ENCODE assay signal across 8 cellular contexts in genomic region chr6:157981132-157981394, GRCh38. TPM values are rescaled to one million over a fixed set of nuclear protein-coding genes. Genes with fewer than 3 reads are reported as not detected.
DNase-seq lines count a peak whose midpoint lies in the region; ATAC-seq and TF ChIP-seq lines count a peak whose summit lies in the region.

No MANE protein-coding gene starts in this region.

- peak overlapping the region; percentile 81 for H3K4me3 ChIP-seq in CD8-positive, alpha-beta memory T cell (ENCODE audit: low read length)
- H3K4me3 ChIP-seq in HCT116 (replicated peaks in 1 of 2; ENCODE audit: low read depth in 1 of 2, low read length in 2 of 2) (peak overlapping the region; percentile 63 to 76), subcutaneous abdominal adipose tissue (ENCODE audit: low read depth in 1 of 5, low read length in 5 of 5) (peak overlapping the region in 4 of 5 donors; percentile 68 to 76 (median 69))

- peak overlapping the region; percentile 81 to 93 (median 90) for H3K4me3 Mint-ChIP-seq in CD8-positive, alpha-beta memory T cell
- H3K4me3 Mint-ChIP-seq in activated T-helper 1 cell treated with anti-CD3 and anti-CD28 coated beads, Interleukin-12 subunit alpha, Interleukin-12 subunit beta, Interleukin-2, Interleukin-4 antibody, amounts not matched to agents 30 ng/mL and 10 ng/mL and 1 ng/mL, durations not matched to agents 14 hours and 24 hours and 36 hours: peak overlapping the region; percentile 76

- H3K27me3 ChIP-seq in CD8-positive, alpha-beta memory T cell (ENCODE audit: insufficient read depth, low read length, poor library complexity, severe bottlenecking): no peaks in the 10 kb centered on the region
- H3K27me3 ChIP-seq in HCT116 (ENCODE audit: insufficient read depth, low read length) (no peaks in the 10 kb centered on the region), subcutaneous abdominal adipose tissue (ENCODE audit: control insufficient read depth in 5 of 5, insufficient read depth in 4 of 5, low read length in 5 of 5) (peaks cover 0 to 8% (median 3%) of the 10 kb centered on the region in 5 donors)

- peaks cover 0 to 5% (median 0%) of the 10 kb centered on the region in 3 donors for H3K36me3 Mint-ChIP-seq in CD8-positive, alpha-beta memory T cell
- H3K36me3 Mint-ChIP-seq in activated T-helper 1 cell treated with anti-CD3 and anti-CD28 coated beads, Interleukin-12 subunit alpha, Interleukin-12 subunit beta, Interleukin-2, Interleukin-4 antibody, amounts not matched to agents 30 ng/mL and 10 ng/mL and 1 ng/mL, durations not matched to agents 14 hours and 24 hours and 36 hours (ENCODE audit: low read depth): peaks cover 8% of the 10 kb centered on the region

- no peak for ATAC-seq in HCT116

- no peak for DNase-seq in CD8-positive, alpha-beta memory T cell
- DNase-seq in HCT116 (ENCODE audit: low read depth, low spot score): no peak
- DNase-seq in activated T-helper 1 cell treated with anti-CD3 and anti-CD28 coated beads, Interleukin-12 subunit alpha, Interleukin-12 subunit beta, Interleukin-2, Interleukin-4 antibody, amounts not matched to agents 30 ng/mL and 10 ng/mL and 1 ng/mL, durations not matched to agents 14 hours and 24 hours and 36 hours (ENCODE audit: low spot score): no peak
- peak; percentile 58 for DNase-seq in islet precursor cell
- no peak for DNase-seq in NCI-H446 (lab: John Stamatoyannopoulos, UW)
- no peak for DNase-seq in SKM-1 (lab: John Stamatoyannopoulos, UW; ENCODE audit: unreplicated experiment)
- DNase-seq in HT-29 (ENCODE audit: low spot score): no peak

- TF ChIP-seq POLR2A in HCT116 (IDR thresholded peaks at IDR 0.05; ENCODE audit: borderline replicate concordance, extremely low read depth, insufficient read depth, insufficient read length): no peak

- no peaks in the 10 kb centered on the region for H4K20me1 ChIP-seq in HCT116 (ENCODE audit: insufficient read depth)

- peak overlapping the region; percentile 76 for H3K4me2 ChIP-seq in HCT116 (ENCODE audit: low read length)

- RAD21 ChIA-PET in HCT116 (lab: Charles Lee; ENCODE audit: low non-redundant PET in 1 of 2, low total read pairs in 2 of 2, uncharacterized antibody in 2 of 2, unreplicated experiment in 2 of 2): no interaction called here

- H2AFZ ChIP-seq in HCT116 (ENCODE audit: low read depth, low read length, poor library complexity, severe bottlenecking): no peak overlapping the region

- H3K9me3 ChIP-seq in CD8-positive, alpha-beta memory T cell (ENCODE audit: low read length): no peaks in the 10 kb centered on the region
- H3K9me3 ChIP-seq in HCT116 (ENCODE audit: control insufficient read depth in 1 of 2, insufficient read depth in 1 of 2, low read depth in 1 of 2, low read length in 2 of 2) (no peaks in the 10 kb centered on the region), subcutaneous abdominal adipose tissue (ENCODE audit: control insufficient read depth in 5 of 5, low read length in 5 of 5) (no peaks in the 10 kb centered on the region)

- H3K9me3 Mint-ChIP-seq in CD8-positive, alpha-beta memory T cell: no peaks in the 10 kb centered on the region
- H3K9me3 Mint-ChIP-seq in activated T-helper 1 cell treated with anti-CD3 and anti-CD28 coated beads, Interleukin-12 subunit alpha, Interleukin-12 subunit beta, Interleukin-2, Interleukin-4 antibody, amounts not matched to agents 30 ng/mL and 10 ng/mL and 1 ng/mL, durations not matched to agents 14 hours and 24 hours and 36 hours: no peaks in the 10 kb centered on the region

- peaks cover 30 to 48% (median 31%) of the 10 kb centered on the region in 3 donors for H3K4me1 Mint-ChIP-seq in CD8-positive, alpha-beta memory T cell
- peaks cover 49% of the 10 kb centered on the region for H3K4me1 Mint-ChIP-seq in activated T-helper 1 cell treated with anti-CD3 and anti-CD28 coated beads, Interleukin-12 subunit alpha, Interleukin-12 subunit beta, Interleukin-2, Interleukin-4 antibody, amounts not matched to agents 30 ng/mL and 10 ng/mL and 1 ng/mL, durations not matched to agents 14 hours and 24 hours and 36 hours (ENCODE audit: low read depth)

- H3K4me1 ChIP-seq in CD8-positive, alpha-beta memory T cell (ENCODE audit: insufficient read depth, low read length): peaks cover 39% of the 10 kb centered on the region
- H3K4me1 ChIP-seq in HCT116 (ENCODE audit: control insufficient read depth in 1 of 2, insufficient read depth in 2 of 2, low read length in 2 of 2): peaks cover 10 to 42% of the 10 kb centered on the region in 2 experiments; a peak in 3 of 4 replicates
- peaks cover 0 to 22% (median 17%) of the 10 kb centered on the region in 5 donors for H3K4me1 ChIP-seq in subcutaneous abdominal adipose tissue (ENCODE audit: control insufficient read depth in 5 of 5, insufficient read depth in 5 of 5, low read length in 5 of 5)

- BruUV-seq in HCT116 (replicated peaks; lab: Mats Ljungman, UMichigan): TSS peak; percentile 36

- CTCF ChIA-PET in CD8-positive, alpha-beta memory T cell (lab: Charles Lee): interaction anchor here (0.9 to 4.3 kb wide), 3 partner anchors 12 to 91 kb away, joined by 3 to 22 read pairs (median 8); no protein-coding TSS in a partner anchor
- CTCF ChIA-PET in HCT116 (lab: Charles Lee): no interaction called here

- peaks cover 41% of the 10 kb centered on the region for H3K79me2 ChIP-seq in HCT116 (ENCODE audit: insufficient read depth, low read length)

- no peak for TF ChIP-seq CTCF in HCT116 (IDR thresholded peaks at IDR 0.05 in 2 of 3, conservative IDR thresholded peaks at IDR 0.05 in 1 of 3; ENCODE audit: borderline replicate concordance in 1 of 3, insufficient read depth in 1 of 3, low read depth in 2 of 3, low read length in 2 of 3)

- H3K36me3 ChIP-seq in CD8-positive, alpha-beta memory T cell (ENCODE audit: insufficient read depth, low read length): no peaks in the 10 kb centered on the region
- H3K36me3 ChIP-seq in HCT116 (ENCODE audit: control insufficient read depth in 1 of 2, insufficient read depth in 2 of 2, low read length in 2 of 2) (no peaks in the 10 kb centered on the region), subcutaneous abdominal adipose tissue (ENCODE audit: control insufficient read depth in 5 of 5, insufficient read depth in 5 of 5, low read length in 5 of 5) (no peaks in the 10 kb centered on the region)

- TF ChIP-seq RAD21 in HCT116 (IDR thresholded peaks at IDR 0.05; ENCODE audit: low read depth): no peak

- H3K27ac Mint-ChIP-seq in CD8-positive, alpha-beta memory T cell: peak overlapping the region in 6 of 8 donors; percentile 69 to 96 (median 80)
- H3K27ac Mint-ChIP-seq in activated T-helper 1 cell treated with anti-CD3 and anti-CD28 coated beads, Interleukin-12 subunit alpha, Interleukin-12 subunit beta, Interleukin-2, Interleukin-4 antibody, amounts not matched to agents 30 ng/mL and 10 ng/mL and 1 ng/mL, durations not matched to agents 14 hours and 24 hours and 36 hours: peak overlapping the region; percentile 57

- peak overlapping the region; percentile 89 for H3K9ac ChIP-seq in HCT116 (ENCODE audit: low read length)
- peak overlapping the region in 2 of 5 donors; percentile 27 to 52 for H3K9ac ChIP-seq in subcutaneous abdominal adipose tissue (ENCODE audit: low read length in 5 of 5)

- no peaks in the 10 kb centered on the region for H3K9me2 ChIP-seq in HCT116 (ENCODE audit: insufficient read depth)

- H3K27ac ChIP-seq in CD8-positive, alpha-beta memory T cell (ENCODE audit: low read depth, low read length): peak overlapping the region; percentile 48
- peak overlapping the region; percentile 55; the same call in 1 of the 2 replicates for H3K27ac ChIP-seq in HCT116 (ENCODE audit: low read depth, low read length)
- H3K27ac ChIP-seq in subcutaneous abdominal adipose tissue (ENCODE audit: low read depth, low read length): no peak overlapping the region

- intact Hi-C loops in HCT116 (cut with micrococcal nuclease): loop anchor here (1.0 to 5.0 kb wide), 2 partner anchors 91 to 219 kb away; no protein-coding TSS in a partner anchor
- intact Hi-C loops in activated T-helper 1 cell treated with anti-CD3 and anti-CD28 coated beads, Interleukin-12 subunit alpha, Interleukin-12 subunit beta, Interleukin-2, Interleukin-4 antibody, amounts not matched to agents 30 ng/mL and 10 ng/mL and 1 ng/mL, durations not matched to agents 14 hours and 24 hours and 36 hours (cut with micrococcal nuclease): loop anchor here (1.0 to 5.0 kb wide), 5 partner anchors 9 to 216 kb away; partner anchors contain the start of genes GTF2H5 and SERAC1

- H3K27me3 Mint-ChIP-seq in CD8-positive, alpha-beta memory T cell: peaks cover 0 to 1% of the 10 kb centered on the region in 2 donors
- H3K27me3 Mint-ChIP-seq in activated T-helper 1 cell treated with anti-CD3 and anti-CD28 coated beads, Interleukin-12 subunit alpha, Interleukin-12 subunit beta, Interleukin-2, Interleukin-4 antibody, amounts not matched to agents 30 ng/mL and 10 ng/mL and 1 ng/mL, durations not matched to agents 14 hours and 24 hours and 36 hours (ENCODE audit: insufficient read depth): peaks cover 10% of the 10 kb centered on the region

- POLR2A ChIA-PET in CD8-positive, alpha-beta memory T cell (lab: Charles Lee): interaction anchor here (0.6 to 1.2 kb wide), 2 partner anchors 46 to 77 kb away, joined by 3 to 5 read pairs; no protein-coding TSS in a partner anchor
- POLR2A ChIA-PET in HCT116 (lab: Charles Lee): no interaction called here

TF ChIP-seq in HCT116, 20 proteins besides CTCF, POLR2A, EP300 and RAD21:
- TF ChIP-seq TCF7L2 (IDR thresholded peaks at IDR 0.05; ENCODE audit: borderline replicate concordance, extremely low read depth, insufficient read depth, insufficient read length): no peak
- no peak for TF ChIP-seq ZFX (IDR thresholded peaks at IDR 0.05)
- no peak for TF ChIP-seq CBX3 (IDR thresholded peaks at IDR 0.05; ENCODE audit: low read depth)
- no peak for TF ChIP-seq FOSL1 (IDR thresholded peaks at IDR 0.05; ENCODE audit: low read depth)
- TF ChIP-seq MAX (IDR thresholded peaks at IDR 0.05): no peak
TF ChIP-seq in HCT116: peak in this region for 0.

RNA-seq across cellular contexts. Expression of gene SYNJ2, which starts 0.6 kb away (rescaled TPM):
- 10 to 100 TPM; 16.7 to 17.5 TPM for total RNA-seq in CD8-positive, alpha-beta memory T cell
- 8.7 TPM for polyA plus RNA-seq in CD8-positive, alpha-beta memory T cell
- 23.9 TPM for total RNA-seq in HCT116 (2021; ENCODE audit: unreplicated experiment)
- 11.6 and 12.6 TPM in 2 replicates for polyA plus RNA-seq in HCT116 (2012)
- 29.0 and 31.2 TPM in 2 replicates for total RNA-seq in activated T-helper 1 cell treated with anti-CD3 and anti-CD28 coated beads, Interleukin-12 subunit alpha, Interleukin-12 subunit beta, Interleukin-2, Interleukin-4 antibody, amounts not matched to agents 30 ng/mL and 10 ng/mL and 1 ng/mL, durations not matched to agents 14 hours and 24 hours and 36 hours
- total RNA-seq in HT-29 (2014; rRNA removed; shearing (Covaris generic)): 26.9 and 27.5 TPM in 2 replicates
